ENCODE assay signal across 17 cellular contexts in genomic region chr1:200890027-200890426, GRCh38. TPM values are rescaled to one million over a fixed set of nuclear protein-coding genes. Genes with fewer than 3 reads are reported as not detected.
DNase-seq lines count a peak whose midpoint lies in the region; ATAC-seq and TF ChIP-seq lines count a peak whose summit lies in the region.
"Had no signal": no experiment of that assay in that cellular context is flagged by ENCODE, and none has a peak within 500 bp of the region (broad histone marks: within the 10 kb centered on the region; RNA-seq: fewer than 3 reads in every experiment).

No MANE protein-coding gene starts in this region.

- peaks cover 61% of the 10 kb centered on the region for H3K4me1 Mint-ChIP-seq in stimulated activated naive CD8-positive, alpha-beta T cell treated with anti-CD3 and anti-CD28 coated beads, Interleukin-15, Interleukin-2, amounts not matched to agents 100 ng/mL and 50 ng/mL, for 24 hours (ENCODE audit: low read depth)
- H3K4me1 Mint-ChIP-seq in mesothelial cell of epicardium: peaks cover 38% of the 10 kb centered on the region
- peaks cover 53% of the 10 kb centered on the region for H3K4me1 Mint-ChIP-seq in type B pancreatic cell (ENCODE audit: unreplicated experiment)

- H3K9me3 Mint-ChIP-seq in stimulated activated naive CD8-positive, alpha-beta T cell treated with anti-CD3 and anti-CD28 coated beads, Interleukin-15, Interleukin-2, amounts not matched to agents 100 ng/mL and 50 ng/mL, for 24 hours: no peaks in the 10 kb centered on the region
- H3K9me3 Mint-ChIP-seq in mesothelial cell of epicardium: no peaks in the 10 kb centered on the region
- H3K9me3 Mint-ChIP-seq in type B pancreatic cell: no peaks in the 10 kb centered on the region
- H3K9me3 Mint-ChIP-seq: activated T-cell treated with anti-CD3 and anti-CD28 coated beads, Interleukin-2, amount 50 U/mL, for 72 hours had no signal

- no peak overlapping the region for H3K27ac ChIP-seq in PC-3 (ENCODE audit: low read length)
- H3K27ac ChIP-seq: ovary, thyroid gland had no signal

- peak overlapping the region; percentile 86; the same call in 1 of the 2 replicates for H3K4me2 ChIP-seq in PC-3 (ENCODE audit: low read length)

- TF ChIP-seq CTCF in PC-3 (conservative IDR thresholded peaks at IDR 0.05; ENCODE audit: low read depth, low read length) (no peak), mesothelial cell of epicardium (IDR thresholded peaks at IDR 0.05; ENCODE audit: unreplicated experiment) (no peak), type B pancreatic cell (conservative IDR thresholded peaks at IDR 0.05) (no peak), GM13976 (IDR thresholded peaks at IDR 0.05; ENCODE audit: borderline replicate concordance, control extremely low read depth, extremely low read depth, insufficient read depth, missing control alignments) (no peak)

- no peak overlapping the region for H3K27ac Mint-ChIP-seq in stimulated activated naive CD8-positive, alpha-beta T cell treated with anti-CD3 and anti-CD28 coated beads, Interleukin-15, Interleukin-2, amounts not matched to agents 100 ng/mL and 50 ng/mL, for 24 hours
- H3K27ac Mint-ChIP-seq in mesothelial cell of epicardium: no peak overlapping the region
- H3K27ac Mint-ChIP-seq in type B pancreatic cell: no peak overlapping the region

- H3K9ac ChIP-seq in PC-3 (ENCODE audit: low read length): no peak overlapping the region

- no peaks in the 10 kb centered on the region for H3K9me2 ChIP-seq in PC-3 (replicated peaks; ENCODE audit: low read length)

- H2AFZ ChIP-seq in PC-3 (ENCODE audit: low read length): no peak overlapping the region

- no peak for ATAC-seq in stimulated activated naive CD8-positive, alpha-beta T cell treated with anti-CD3 and anti-CD28 coated beads, Interleukin-15, Interleukin-2, amounts not matched to agents 100 U/mL and 50 U/mL, for 24 hours
- no peak for ATAC-seq in PC-3
- ATAC-seq: sciatic nerve had no signal

- in situ Hi-C loops in GM13976 (cut with MboI; ENCODE audit: low sequenced_read_pairs, unreplicated experiment): no loop called here

- CTCF ChIA-PET in PC-3 (lab: Charles Lee): interaction anchor here (0.6 to 1.5 kb wide), 2 partner anchors 82 to 135 kb away, joined by 3 to 12 read pairs; no protein-coding TSS in a partner anchor

- H3K4me1 ChIP-seq in PC-3 (ENCODE audit: insufficient read depth, low read length): peaks cover 48% of the 10 kb centered on the region
- H3K4me1 ChIP-seq: colonic mucosa had no signal

- intact Hi-C loops in PC-3 (cut with micrococcal nuclease): loop anchor here (2.0 to 5.0 kb wide), 2 partner anchors 79 to 222 kb away; partner anchors contain the start of gene CACNA1S

- no peaks in the 10 kb centered on the region for H3K36me3 ChIP-seq in PC-3 (ENCODE audit: low read depth, low read length)
- H3K36me3 ChIP-seq: colonic mucosa, ovary, thyroid gland had no signal

- no TSS peak for BruUV-seq in PC-3 (replicated peaks; lab: Mats Ljungman, UMichigan)

- H3K27me3 Mint-ChIP-seq in stimulated activated naive CD8-positive, alpha-beta T cell treated with anti-CD3 and anti-CD28 coated beads, Interleukin-15, Interleukin-2, amounts not matched to agents 100 ng/mL and 50 ng/mL, for 24 hours: peaks cover 38% of the 10 kb centered on the region
- H3K27me3 Mint-ChIP-seq in mesothelial cell of epicardium (ENCODE audit: low read depth) (no peaks in the 10 kb centered on the region), type B pancreatic cell (peaks cover 7% of the 10 kb centered on the region)

- peaks cover 7% of the 10 kb centered on the region for H3F3A ChIP-seq in PC-3 (ENCODE audit: low read length, unreplicated experiment)

- no peaks in the 10 kb centered on the region for H3K27me3 ChIP-seq in PC-3 (ENCODE audit: low read length)
- H3K27me3 ChIP-seq: colonic mucosa, ovary, thyroid gland had no signal

- peaks cover 43% of the 10 kb centered on the region for H3K79me2 ChIP-seq in PC-3 (ENCODE audit: low read length)

- no peaks in the 10 kb centered on the region for H4K20me1 ChIP-seq in PC-3 (ENCODE audit: low read length)

- no peaks in the 10 kb centered on the region for H3K9me3 ChIP-seq in PC-3 (ENCODE audit: low read length)
- H3K9me3 ChIP-seq: colonic mucosa, ovary, thyroid gland had no signal

- peak overlapping the region; percentile 19 for H3K4me3 Mint-ChIP-seq in stimulated activated naive CD8-positive, alpha-beta T cell treated with anti-CD3 and anti-CD28 coated beads, Interleukin-15, Interleukin-2, amounts not matched to agents 100 ng/mL and 50 ng/mL, for 24 hours
- H3K4me3 Mint-ChIP-seq in mesothelial cell of epicardium (peak overlapping the region; percentile 94), type B pancreatic cell (peak overlapping the region; percentile 98)

- DNase-seq in stimulated activated naive CD8-positive, alpha-beta T cell treated with anti-CD3 and anti-CD28 coated beads, Interleukin-15, Interleukin-2, amounts not matched to agents 100 U/mL and 50 U/mL, for 24 hours: no peak
- DNase-seq in PC-3 (no peak), mesothelial cell of epicardium (ENCODE audit: low spot score in 2 of 2, unreplicated experiment in 2 of 2) (no peak), type B pancreatic cell (ENCODE audit: extremely low spot score, unreplicated experiment) (no peak), NCI-H1048 (lab: John Stamatoyannopoulos, UW) (no peak), SHP77 treated with DMSO at 0.1 percent for 48 hours (lab: John Stamatoyannopoulos, UW) (no peak), GM13976 (ENCODE audit: low spot score) (no peak)
- DNase-seq: activated CD8-positive, alpha-beta memory T cell treated with anti-CD3 and anti-CD28 coated beads for 24 hours; DND-41; NCI-H1436 treated with DMSO at 0.1 percent for 48 hours; ovary; thyroid gland had no signal

- no peak overlapping the region; the same call in 1 of the 2 replicates for H3K4me3 ChIP-seq in PC-3 (ENCODE audit: low read length)
- H3K4me3 ChIP-seq: thyroid gland had no signal

- H3K36me3 Mint-ChIP-seq in stimulated activated naive CD8-positive, alpha-beta T cell treated with anti-CD3 and anti-CD28 coated beads, Interleukin-15, Interleukin-2, amounts not matched to agents 100 ng/mL and 50 ng/mL, for 24 hours (ENCODE audit: low read depth): no peaks in the 10 kb centered on the region
- H3K36me3 Mint-ChIP-seq in mesothelial cell of epicardium (no peaks in the 10 kb centered on the region), type B pancreatic cell (no peaks in the 10 kb centered on the region)

- POLR2A ChIA-PET in PC-3 (lab: Charles Lee; ENCODE audit: unreplicated experiment): no interaction called here

RNA-seq across cellular contexts. Expression of gene INAVA, which starts 4.7 kb away (rescaled TPM):
- total RNA-seq in PC-3 (2014; rRNA removed) (102 and 128 TPM in 2 replicates), mesothelial cell of epicardium (34.6 to 36.6 TPM (median 35.7 TPM) in 3 replicates), type B pancreatic cell (ENCODE audit: low replicate concordance) (37.6 and 38.4 TPM in 2 replicates)
- total RNA-seq: activated T-cell treated with anti-CD3 and anti-CD28 coated beads, Interleukin-2, amount 50 U/mL, for 72 hours had no signal

RNA-seq across cellular contexts. Expression of gene GPR25, which starts 17.2 kb away (rescaled TPM):
- total RNA-seq in PC-3 (2014; rRNA removed) (not detected in 2 replicates), mesothelial cell of epicardium (0.25 TPM in 1 of 3 replicates, not detected in the others), type B pancreatic cell (ENCODE audit: low replicate concordance) (not detected in 2 replicates)
- total RNA-seq: activated T-cell treated with anti-CD3 and anti-CD28 coated beads, Interleukin-2, amount 50 U/mL, for 72 hours; left lobe of liver; ovary; sciatic nerve had no signal

Comparison
In these comparisons a context has a peak if more than half of its experiments do, and no peak if none do; other contexts are left out.
1. H3K4me3 Mint-ChIP-seq: peak in every context shown above with its lines; median percentile 98 in type B pancreatic cell; 94 in mesothelial cell of epicardium; 19 in stimulated activated naive CD8-positive, alpha-beta T cell treated with anti-CD3 and anti-CD28 coated beads, Interleukin-15, Interleukin-2, amounts not matched to agents 100 ng/mL and 50 ng/mL, for 24 hours.